ENCODE assay signal across 13 cellular contexts in genomic region chr7:657565-658119, GRCh38.
DNase-seq lines count a peak whose midpoint lies in the region; ATAC-seq and TF ChIP-seq lines count a peak whose summit lies in the region.
"Had no signal": no experiment of that assay in that cellular context is flagged by ENCODE, and none has a peak within 500 bp of the region (broad histone marks: within the 10 kb centered on the region; RNA-seq: fewer than 3 reads in every experiment).

No MANE protein-coding gene starts in this region.

- no peak for ATAC-seq in upper lobe of right lung
- no peak for ATAC-seq in GM19328 (IDR thresholded peaks at IDR 0.05; ENCODE audit: unreplicated experiment)
- ATAC-seq: stimulated activated naive CD8-positive, alpha-beta T cell treated with anti-CD3 and anti-CD28 coated beads, Interleukin-15, amount 100 ng/mL, for 72 hours had no signal

- H3K9me3 ChIP-seq in upper lobe of right lung, result no peaks in the 10 kb centered on the region

- no peaks in the 10 kb centered on the region for H3K4me1 ChIP-seq in upper lobe of right lung

- H3K4me3 ChIP-seq in coronary artery (peak overlapping the region; percentile 17), upper lobe of right lung (no peak overlapping the region)

- no peaks in the 10 kb centered on the region for H3K36me3 ChIP-seq in upper lobe of right lung

- peak; percentile 49 for DNase-seq in SIG-M5 treated with dmso at 0.1 percent for 504 hours (lab: John Stamatoyannopoulos, UW; ENCODE audit: unreplicated experiment)
- no peak for DNase-seq in SIG-M5 (lab: John Stamatoyannopoulos, UW)
- DNase-seq in coronary artery (ENCODE audit: low spot score), result peak; percentile 88
- peak; percentile 27 for DNase-seq in medulla oblongata (ENCODE audit: extremely low spot score)
- DNase-seq in upper lobe of right lung, result no peak
- DNase-seq in CD1c-positive myeloid dendritic cell (ENCODE audit: extremely low spot score), result no peak
- DNase-seq in kidney glomerular epithelial cell (lab: John Stamatoyannopoulos, UW), result no peak
- DNase-seq: activated CD4-positive, alpha-beta T cell treated with anti-CD3 and anti-CD28 coated beads, Interleukin-2, amount 50 U/mL, for 48 hours; NCI-H1092 treated with DMSO at 0.1 percent for 48 hours; stimulated activated CD4-positive, alpha-beta T cell treated with anti-CD3 and anti-CD28 coated beads, Interleukin-4, amount 100 ng/mL, for 24 hours; stimulated activated naive CD8-positive, alpha-beta T cell treated with anti-CD3 and anti-CD28 coated beads, Interleukin-15, amount 100 ng/mL, for 72 hours; T-helper 1 cell had no signal

- TF ChIP-seq CTCF in coronary artery (IDR thresholded peaks at IDR 0.05) (no peak), upper lobe of right lung (IDR thresholded peaks at IDR 0.05) (no peak)

- intact Hi-C loops in upper lobe of right lung (cut with DNase I), result no loop called here

- peak overlapping the region; percentile 66 to 85 for H3K27ac ChIP-seq in coronary artery
- H3K27ac ChIP-seq in upper lobe of right lung, result peak overlapping the region; percentile 26

- H3K27me3 ChIP-seq in upper lobe of right lung, result no peaks in the 10 kb centered on the region

Comparison
In these comparisons a context has a peak if more than half of its experiments do, and no peak if none do; other contexts are left out.
1. DNase-seq: peak in SIG-M5 treated with dmso at 0.1 percent for 504 hours (single experiment), coronary artery (single experiment) and medulla oblongata (single experiment); none in SIG-M5 (single experiment), upper lobe of right lung (single experiment), CD1c-positive myeloid dendritic cell (single experiment) and kidney glomerular epithelial cell (single experiment).